Comparison of ENCODE assay signal across 19 cellular contexts in the genomic region with DNA sequence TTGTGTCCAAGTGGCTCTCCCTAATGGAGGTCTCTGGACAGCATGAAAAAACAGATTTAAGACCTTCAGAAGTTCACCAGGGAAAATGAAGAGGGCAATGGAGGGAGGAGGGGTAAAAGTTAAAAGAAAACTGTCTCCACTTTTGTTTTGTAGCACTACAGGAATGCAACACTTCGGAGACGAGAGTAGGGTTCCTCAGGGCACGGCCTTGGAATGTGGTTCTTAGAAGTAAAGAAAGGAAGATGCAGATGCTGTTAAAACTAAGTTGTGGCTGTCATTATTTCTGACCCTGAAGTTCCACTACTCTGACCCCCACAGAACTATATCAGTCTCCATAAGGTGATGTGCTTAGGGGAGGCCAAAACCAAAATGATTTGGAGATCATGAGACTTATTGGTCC.
"Had no signal": no experiment of that assay in that cellular context is flagged by ENCODE, and none has a peak within 500 bp of the region (broad histone marks: within the 10 kb centered on the region; RNA-seq: fewer than 3 reads in every experiment).

No MANE protein-coding gene starts in this region.

- H3K9me3 ChIP-seq: lower lobe of right lung, prostate gland, right atrium auricular region, thyroid gland, vagina had no signal

- H3K27ac ChIP-seq: dorsolateral prefrontal cortex, lower lobe of right lung, prostate gland, right atrium auricular region, stomach, thyroid gland, vagina had no signal

- H3K27me3 ChIP-seq: right atrium auricular region, stomach, thyroid gland, vagina had no signal

- H3K36me3 ChIP-seq: lower lobe of right lung, prostate gland, right atrium auricular region, stomach, thyroid gland, vagina had no signal

- DNase-seq: dorsolateral prefrontal cortex; effector CD4-positive, alpha-beta T cell; hypothalamus; immature natural killer cell; left ventricle myocardium superior; lower lobe of right lung; nucleus accumbens; stimulated activated CD4-positive, alpha-beta T cell treated with anti-CD3 and anti-CD28 coated beads, Interleukin-2, amount 100 ng/mL, for 24 hours; stimulated activated CD4-positive, alpha-beta T cell treated with anti-CD3 and anti-CD28 coated beads, Interleukin-4, amount 100 ng/mL, for 24 hours; stimulated activated naive CD4-positive, alpha-beta T cell treated with Interleukin-2 at 50 U/mL for 16 hours; stomach; thyroid gland; trophoblast cell had no signal

- H3K4me3 ChIP-seq: dorsolateral prefrontal cortex, lower lobe of right lung, prostate gland, right atrium auricular region, stomach, thyroid gland, vagina had no signal

- H3K4me1 ChIP-seq: lower lobe of right lung, prostate gland, right atrium auricular region, stomach, thyroid gland, vagina had no signal

- ATAC-seq: left ventricle myocardium superior; lower lobe of right lung; natural killer cell treated with Interleukin-12 subunit alpha and Interleukin-12 subunit beta and Interleukin-15 and Interleukin-18, amount 100 ng/mL, for 72 hours; sciatic nerve; stimulated activated effector memory CD8-positive, alpha-beta T cell treated with anti-CD3 and anti-CD28 coated beads, Interleukin-12 subunit alpha, Interleukin-12 subunit beta, amount 100 ng/mL, for 72 hours had no signal
